In the genomic region with DNA sequence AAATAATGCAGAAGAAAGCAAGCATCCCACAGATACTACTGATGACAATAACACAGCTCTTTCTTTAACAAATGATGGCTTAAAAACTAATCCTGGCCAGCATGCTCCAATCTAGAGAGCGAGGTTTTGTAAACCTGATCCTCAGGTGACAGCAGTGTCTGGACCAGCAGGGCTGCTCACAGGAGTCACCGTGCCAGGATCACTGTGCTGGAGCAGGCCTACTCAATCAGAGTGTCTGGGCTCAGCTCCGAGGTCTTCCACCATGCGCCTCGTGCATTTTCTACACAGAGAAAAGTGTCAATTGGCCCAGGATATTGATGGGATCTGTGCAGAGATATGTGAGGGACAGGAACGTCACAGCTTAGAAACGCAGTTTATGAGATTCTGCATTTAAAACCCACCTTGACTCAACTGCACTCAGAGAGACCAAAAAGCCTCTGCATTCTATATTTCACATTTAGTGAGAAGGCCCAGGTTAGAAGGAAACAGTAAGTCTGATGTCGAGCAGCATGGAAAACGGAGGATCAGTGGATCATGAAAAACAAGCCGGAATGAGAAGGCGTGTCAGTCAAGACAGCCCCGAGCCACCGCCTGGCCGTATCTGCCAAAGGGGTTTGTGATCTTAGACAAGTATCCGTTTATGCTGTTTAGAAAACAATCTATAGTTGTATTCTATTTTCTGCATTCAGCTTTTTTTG, we compare ENCODE assay signal across 21 cellular contexts.
"Had no signal": no experiment of that assay in that cellular context is flagged by ENCODE, and none has a peak within 500 bp of the region (broad histone marks: within the 10 kb centered on the region; RNA-seq: fewer than 3 reads in every experiment).

No MANE protein-coding gene starts in this region.

- H3K27ac ChIP-seq: lower lobe of right lung, neutrophil, parathyroid adenoma, prostate gland, right atrium auricular region, suprapubic skin, transverse colon had no signal

- H3K4me2 ChIP-seq: smooth muscle cell had no signal

- H2AFZ ChIP-seq: parathyroid adenoma had no signal

- H3K36me3 ChIP-seq: lower lobe of right lung, neutrophil, prostate gland, right atrium auricular region, suprapubic skin, transverse colon had no signal

- H3K4me1 ChIP-seq: prostate gland, suprapubic skin had no signal

- H3K9ac ChIP-seq: parathyroid adenoma had no signal

- H3K27me3 Mint-ChIP-seq: effector memory CD8-positive, alpha-beta T cell; naive thymus-derived CD8-positive, alpha-beta T cell; stimulated activated naive CD8-positive, alpha-beta T cell treated with anti-CD3 and anti-CD28 coated beads, Interleukin-15, amount 100 ng/mL, for 72 hours had no signal

- H3K9me3 ChIP-seq: lower lobe of right lung, neutrophil, prostate gland, right atrium auricular region, suprapubic skin, transverse colon had no signal

- H3K27ac Mint-ChIP-seq: effector memory CD8-positive, alpha-beta T cell; immature natural killer cell; stimulated activated naive CD8-positive, alpha-beta T cell treated with anti-CD3 and anti-CD28 coated beads, Interleukin-15, amount 100 ng/mL, for 72 hours had no signal

- H3K27me3 ChIP-seq: neutrophil, right atrium auricular region, suprapubic skin, transverse colon had no signal

- H3K4me3 ChIP-seq: lower lobe of right lung, prostate gland, right atrium auricular region, smooth muscle cell, suprapubic skin, transverse colon had no signal

- H3K4me1 Mint-ChIP-seq: naive thymus-derived CD8-positive, alpha-beta T cell; stimulated activated naive CD8-positive, alpha-beta T cell treated with anti-CD3 and anti-CD28 coated beads, Interleukin-15, amount 100 ng/mL, for 72 hours had no signal

- H3K4me3 Mint-ChIP-seq: effector memory CD8-positive, alpha-beta T cell; immature natural killer cell; naive thymus-derived CD8-positive, alpha-beta T cell; stimulated activated naive CD8-positive, alpha-beta T cell treated with anti-CD3 and anti-CD28 coated beads, Interleukin-15, amount 100 ng/mL, for 72 hours had no signal

- ATAC-seq: effector memory CD8-positive, alpha-beta T cell; left ventricle myocardium superior; naive thymus-derived CD8-positive, alpha-beta T cell; sciatic nerve; stimulated activated naive CD8-positive, alpha-beta T cell treated with anti-CD3 and anti-CD28 coated beads, Interleukin-15, amount 100 ng/mL, for 72 hours had no signal

- DNase-seq: cortex of kidney; effector memory CD8-positive, alpha-beta T cell; hypothalamus; immature natural killer cell; left ventricle myocardium superior; lower lobe of right lung; naive thymus-derived CD8-positive, alpha-beta T cell; stimulated activated CD4-positive, alpha-beta T cell treated with anti-CD3 and anti-CD28 coated beads, Interleukin-12 subunit alpha, Interleukin-12 subunit beta, amount 100 ng/mL, for 4 hours; stimulated activated CD4-positive, alpha-beta T cell treated with anti-CD3 and anti-CD28 coated beads, Interleukin-1b, Interleukin-23, amount 100 ng/mL, for 48 hours; stimulated activated CD4-positive, alpha-beta T cell treated with anti-CD3 and anti-CD28 coated beads, Interleukin-4, amount 100 ng/mL, for 1 hour; stimulated activated CD8-positive, alpha-beta memory T cell treated with anti-CD3 and anti-CD28 coated beads, Interleukin-4, amount 100 ng/mL, for 48 hours; stimulated activated naive CD4-positive, alpha-beta T cell; stimulated activated naive CD8-positive, alpha-beta T cell treated with anti-CD3 and anti-CD28 coated beads, Interleukin-15, amount 100 ng/mL, for 72 hours; transverse colon had no signal
